In the genomic region with DNA sequence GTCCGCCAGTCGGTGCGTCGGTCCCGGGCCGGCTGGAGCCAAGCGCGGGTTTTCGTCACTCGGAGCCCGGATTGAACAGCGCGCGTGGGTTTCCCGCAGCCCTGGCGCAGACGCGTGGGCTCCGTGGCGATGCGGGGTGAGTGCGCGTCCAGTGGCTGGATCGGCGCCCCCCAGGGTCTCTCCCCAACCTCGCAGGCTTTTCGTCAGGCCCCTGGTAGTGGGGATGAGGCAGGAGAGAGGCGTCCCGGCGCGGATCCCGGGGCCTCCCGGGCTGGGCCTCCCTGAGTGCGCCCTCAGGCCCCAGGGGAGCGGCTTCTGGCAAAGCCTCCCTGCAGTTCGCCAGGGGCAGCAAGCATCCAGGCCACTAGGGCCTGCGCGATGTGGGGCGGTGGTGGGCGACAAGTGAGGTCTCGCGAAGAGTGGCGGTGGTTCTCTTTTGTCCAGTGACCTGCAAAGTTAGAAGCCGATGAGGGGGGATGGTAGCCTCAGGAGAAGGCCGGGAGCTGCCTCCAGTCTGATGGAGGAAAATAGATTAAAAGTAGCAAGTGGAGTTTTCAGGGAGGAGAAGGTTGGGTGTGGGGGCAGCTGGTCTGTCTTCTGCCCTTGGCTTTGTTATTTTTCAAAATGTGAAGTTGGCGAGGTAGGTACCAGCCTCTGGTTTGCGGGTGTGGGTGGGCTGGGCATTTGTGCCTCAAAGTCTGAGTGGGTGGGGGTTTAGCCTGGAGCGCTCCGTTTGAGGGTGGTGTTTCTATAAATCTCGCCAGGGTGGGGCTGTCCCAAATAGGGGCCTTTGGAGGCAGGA, we compare ENCODE assay signal across 9 cellular contexts. TPM values are rescaled to one million over a fixed set of nuclear protein-coding genes. Genes with fewer than 3 reads are reported as not detected.
DNase-seq lines count a peak whose midpoint lies in the region; ATAC-seq and TF ChIP-seq lines count a peak whose summit lies in the region.
"Had no signal": no experiment of that assay in that cellular context is flagged by ENCODE, and none has a peak within 500 bp of the region (broad histone marks: within the 10 kb centered on the region; RNA-seq: fewer than 3 reads in every experiment).

No MANE protein-coding gene starts in this region.

- 29% methylated on average over 33 of the region's 50 CpGs for WGBS in prostate gland
- WGBS in tibial nerve, 2 donors = 10 to 30% methylated on average over 18 to 40 of the region's 50 CpGs

- H3K4me3 ChIP-seq in GM06990 (replicated peaks; ENCODE audit: low read depth, low read length) = peak overlapping the region; percentile 70
- peak overlapping the region; percentile 61 for H3K4me3 ChIP-seq in SJSA1
- H3K4me3 ChIP-seq in fibroblast of the aortic adventitia (ENCODE audit: low read depth, low read length) = peak overlapping the region; percentile 87
- H3K4me3 ChIP-seq in prostate gland = peak overlapping the region; percentile 42 to 45
- H3K4me3 ChIP-seq in tibial nerve = peak overlapping the region in 2 of 4 donors; percentile 24 to 51

- no peak for TF ChIP-seq CTCF in GM06990 (IDR thresholded peaks at IDR 0.05; ENCODE audit: insufficient read depth, low read length, poor library complexity, severe bottlenecking)
- TF ChIP-seq CTCF in fibroblast of the aortic adventitia (IDR thresholded peaks at IDR 0.05; ENCODE audit: insufficient read depth, low read length) = no peak
- TF ChIP-seq CTCF in prostate gland (IDR thresholded peaks at IDR 0.05) = no peak
- no peak for TF ChIP-seq CTCF in tibial nerve (IDR thresholded peaks at IDR 0.05)

- no peak for TF ChIP-seq POLR2A in prostate gland (IDR thresholded peaks at IDR 0.05)
- TF ChIP-seq POLR2A in tibial nerve (IDR thresholded peaks at IDR 0.05) = no peak

- DNase-seq in GM06990 (ENCODE audit: extremely low read depth, insufficient read length) (peak; percentile 50), SJSA1 (ENCODE audit: low read depth in 1 of 2, low spot score in 2 of 2) (peak; percentile 65 to 68), fibroblast of the aortic adventitia (ENCODE audit: low read depth) (peak; percentile 47), prostate gland (ENCODE audit: low spot score) (no peak), NCI-H1092 (lab: John Stamatoyannopoulos, UW) (no peak), tibial nerve (ENCODE audit: low spot score in 2 of 2) (no peak)

- intact Hi-C loops in prostate gland (cut with DNase I) = loop anchor here (5.0 to 10.0 kb wide), 5 partner anchors 69 to 279 kb away; no protein-coding TSS in a partner anchor

- H3K9me3 ChIP-seq in SJSA1 (replicated peaks) (no peaks in the 10 kb centered on the region), prostate gland (no peaks in the 10 kb centered on the region), tibial nerve (peaks cover 0 to 28% (median 4%) of the 10 kb centered on the region in 4 donors)

- H3K27me3 ChIP-seq in GM06990 (replicated peaks; ENCODE audit: control insufficient read depth, insufficient read depth, low read length) (no peaks in the 10 kb centered on the region; the same call in 1 of the 2 replicates), SJSA1 (replicated peaks) (no peaks in the 10 kb centered on the region), prostate gland (replicated peaks; ENCODE audit: insufficient read depth) (peaks cover 11% of the 10 kb centered on the region), tibial nerve (peaks cover 0 to 33% of the 10 kb centered on the region in 2 donors)

- H3K36me3 ChIP-seq in GM06990 (ENCODE audit: control insufficient read depth, insufficient read depth, low read length) (no peaks in the 10 kb centered on the region), SJSA1 (peaks cover 20% of the 10 kb centered on the region), prostate gland (no peaks in the 10 kb centered on the region), tibial nerve (no peaks in the 10 kb centered on the region)

- no peak for TF ChIP-seq EP300 in tibial nerve (IDR thresholded peaks at IDR 0.05)

- ATAC-seq in GM18519 (IDR thresholded peaks at IDR 0.05; ENCODE audit: low FRiP score, unreplicated experiment) = no peak
- ATAC-seq in HG03045 (IDR thresholded peaks at IDR 0.05; ENCODE audit: unreplicated experiment) = no peak

- peak overlapping the region; percentile 15 for H3K27ac ChIP-seq in SJSA1
- peak overlapping the region; percentile 51 to 67 for H3K27ac ChIP-seq in prostate gland
- no peak overlapping the region for H3K27ac ChIP-seq in tibial nerve

- peaks cover 45% of the 10 kb centered on the region for H3K4me1 ChIP-seq in SJSA1 (replicated peaks)
- no peaks in the 10 kb centered on the region for H3K4me1 ChIP-seq in prostate gland (replicated peaks)
- H3K4me1 ChIP-seq in tibial nerve = peaks cover 0 to 17% (median 0%) of the 10 kb centered on the region in 4 donors

RNA-seq across cellular contexts. Expression of gene TOX2, which starts 1.6 kb away (rescaled TPM):
- total RNA-seq in SJSA1 (2014; rRNA removed; shearing (Covaris generic)) = 6.2 TPM in 2 replicates
- total RNA-seq in fibroblast of the aortic adventitia (ENCODE audit: low replicate concordance) (0.74 and 5.2 TPM in 2 replicates), prostate gland (10 to 100 TPM in 1 of 2 donors, 1 to 10 TPM in 1; 8.8 to 52.8 TPM), tibial nerve (1 to 10 TPM; 1.3 to 3.3 (median 1.9) TPM)
- total RNA-seq: skeletal muscle tissue had no signal

Comparison
In these comparisons a context has a peak if more than half of its experiments do, and no peak if none do; other contexts are left out.
1. DNase-seq: peak in GM06990 (single experiment), SJSA1 (2 of 2) and fibroblast of the aortic adventitia (single experiment); none in prostate gland (single experiment), NCI-H1092 (single experiment) and tibial nerve (0 of 2).
2. H3K27ac ChIP-seq: peak in SJSA1 (single experiment) and prostate gland (2 of 2); none in tibial nerve (0 of 4).